Comparison of ENCODE assay signal across 12 cellular contexts in the genomic region with DNA sequence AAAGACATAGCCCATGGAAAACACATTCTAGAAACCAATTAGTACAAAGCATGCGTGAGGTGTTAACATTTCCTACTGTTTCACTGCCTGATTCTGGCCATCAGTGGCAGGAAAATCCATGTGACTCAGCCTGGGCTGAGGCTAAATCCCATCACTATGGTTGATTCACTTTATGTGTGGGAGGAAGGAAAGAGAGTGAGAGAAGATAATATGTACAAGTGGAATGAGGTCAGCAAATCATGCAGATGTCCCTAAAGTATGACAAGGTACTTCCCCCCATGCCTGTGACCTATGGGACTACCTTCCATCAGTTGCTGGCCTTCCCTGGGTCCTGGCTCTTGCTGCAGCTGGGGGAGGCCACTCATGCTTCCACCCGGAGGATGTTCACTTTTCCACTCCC.
A peak's percentile ranks its signal among the peaks of the same experiment; 100 is the strongest.
DNase-seq lines count a peak whose midpoint lies in the region; ATAC-seq and TF ChIP-seq lines count a peak whose summit lies in the region.
"Had no signal": no experiment of that assay in that cellular context is flagged by ENCODE, and none has a peak within 500 bp of the region (broad histone marks: within the 10 kb centered on the region; RNA-seq: fewer than 3 reads in every experiment).

No MANE protein-coding gene starts in this region.

- TF ChIP-seq CTCF in AG10803 (conservative IDR thresholded peaks at IDR 0.05; ENCODE audit: low read length), result no peak
- TF ChIP-seq CTCF in foreskin fibroblast (IDR thresholded peaks at IDR 0.05; ENCODE audit: low read depth, low read length), result no peak

- DNase-seq in AG10803 (ENCODE audit: low read depth) (peak; percentile 45), EL (peak; percentile 48), foreskin fibroblast (peak; percentile 48 to 71), inferior parietal cortex (ENCODE audit: extremely low spot score) (no peak), posterior vena cava (ENCODE audit: low spot score) (no peak), DMS79 (lab: John Stamatoyannopoulos, UW) (no peak)
- no peak for DNase-seq in activated T-helper 1 cell treated with anti-CD3 and anti-CD28 coated beads, Interleukin-12 subunit alpha, Interleukin-12 subunit beta, Interleukin-2, Interleukin-4 antibody, amounts not matched to agents 30 ng/mL and 10 ng/mL and 1 ng/mL, durations not matched to agents 14 hours and 24 hours and 36 hours (ENCODE audit: low spot score)
- DNase-seq: DMS 273 treated with DMSO at 0.1 percent for 48 hours, left cardiac atrium, NCI-H748 treated with DMSO at 0.1 percent for 48 hours had no signal

- no peak overlapping the region for H3K4me3 Mint-ChIP-seq in activated T-helper 1 cell treated with anti-CD3 and anti-CD28 coated beads, Interleukin-12 subunit alpha, Interleukin-12 subunit beta, Interleukin-2, Interleukin-4 antibody, amounts not matched to agents 30 ng/mL and 10 ng/mL and 1 ng/mL, durations not matched to agents 14 hours and 24 hours and 36 hours
- H3K4me3 Mint-ChIP-seq: neural progenitor cell had no signal

- peaks cover 32% of the 10 kb centered on the region for H3K36me3 Mint-ChIP-seq in activated T-helper 1 cell treated with anti-CD3 and anti-CD28 coated beads, Interleukin-12 subunit alpha, Interleukin-12 subunit beta, Interleukin-2, Interleukin-4 antibody, amounts not matched to agents 30 ng/mL and 10 ng/mL and 1 ng/mL, durations not matched to agents 14 hours and 24 hours and 36 hours (ENCODE audit: low read depth)
- H3K36me3 Mint-ChIP-seq: neural progenitor cell had no signal

- no peak overlapping the region for H3K4me3 ChIP-seq in AG10803 (ENCODE audit: low read length)
- H3K4me3 ChIP-seq in foreskin fibroblast (ENCODE audit: low read depth in 1 of 2, low read length in 2 of 2), result no peak overlapping the region
- H3K4me3 ChIP-seq: neural progenitor cell had no signal

- intact Hi-C loops in activated T-helper 1 cell treated with anti-CD3 and anti-CD28 coated beads, Interleukin-12 subunit alpha, Interleukin-12 subunit beta, Interleukin-2, Interleukin-4 antibody, amounts not matched to agents 30 ng/mL and 10 ng/mL and 1 ng/mL, durations not matched to agents 14 hours and 24 hours and 36 hours (cut with micrococcal nuclease), result no loop called here
- intact Hi-C loops in posterior vena cava (cut with DNase I), result no loop called here

- H3K4me1 Mint-ChIP-seq in activated T-helper 1 cell treated with anti-CD3 and anti-CD28 coated beads, Interleukin-12 subunit alpha, Interleukin-12 subunit beta, Interleukin-2, Interleukin-4 antibody, amounts not matched to agents 30 ng/mL and 10 ng/mL and 1 ng/mL, durations not matched to agents 14 hours and 24 hours and 36 hours (ENCODE audit: low read depth), result peaks cover 17% of the 10 kb centered on the region

- ATAC-seq in GM18909 (IDR thresholded peaks at IDR 0.05; ENCODE audit: poor library complexity, unreplicated experiment), result no peak

- H3K27me3 Mint-ChIP-seq in activated T-helper 1 cell treated with anti-CD3 and anti-CD28 coated beads, Interleukin-12 subunit alpha, Interleukin-12 subunit beta, Interleukin-2, Interleukin-4 antibody, amounts not matched to agents 30 ng/mL and 10 ng/mL and 1 ng/mL, durations not matched to agents 14 hours and 24 hours and 36 hours (ENCODE audit: insufficient read depth), result no peaks in the 10 kb centered on the region

- H3K27ac Mint-ChIP-seq in activated T-helper 1 cell treated with anti-CD3 and anti-CD28 coated beads, Interleukin-12 subunit alpha, Interleukin-12 subunit beta, Interleukin-2, Interleukin-4 antibody, amounts not matched to agents 30 ng/mL and 10 ng/mL and 1 ng/mL, durations not matched to agents 14 hours and 24 hours and 36 hours, result peak overlapping the region; percentile 29
- H3K27ac Mint-ChIP-seq: neural progenitor cell had no signal

- no peaks in the 10 kb centered on the region for H3K9me3 Mint-ChIP-seq in activated T-helper 1 cell treated with anti-CD3 and anti-CD28 coated beads, Interleukin-12 subunit alpha, Interleukin-12 subunit beta, Interleukin-2, Interleukin-4 antibody, amounts not matched to agents 30 ng/mL and 10 ng/mL and 1 ng/mL, durations not matched to agents 14 hours and 24 hours and 36 hours

Comparison
In these comparisons a context has a peak if more than half of its experiments do, and no peak if none do; other contexts are left out.
1. DNase-seq: peak in AG10803 (single experiment), EL (single experiment) and foreskin fibroblast (2 of 2); none in activated T-helper 1 cell treated with anti-CD3 and anti-CD28 coated beads, Interleukin-12 subunit alpha, Interleukin-12 subunit beta, Interleukin-2, Interleukin-4 antibody, amounts not matched to agents 30 ng/mL and 10 ng/mL and 1 ng/mL, durations not matched to agents 14 hours and 24 hours and 36 hours (single experiment), inferior parietal cortex (single experiment), posterior vena cava (single experiment) and DMS79 (single experiment).